Comparison of ENCODE assay signal across 8 cellular contexts in genomic region chr4:169272265-169272886, GRCh38. TPM values are rescaled to one million over a fixed set of nuclear protein-coding genes. Genes with fewer than 3 reads are reported as not detected.
A peak's percentile ranks its signal among the peaks of the same experiment; 100 is the strongest.
DNase-seq lines count a peak whose midpoint lies in the region; ATAC-seq and TF ChIP-seq lines count a peak whose summit lies in the region.

No MANE protein-coding gene starts in this region.

- peak overlapping the region; percentile 49 for H3K4me3 Mint-ChIP-seq in activated CD4-positive, alpha-beta T cell treated with anti-CD3 and anti-CD28 coated beads, Interleukin-2, amount 10 ng/mL, durations not matched to agents 7 days and 5 days

- no peak for TF ChIP-seq POLR2A in thyroid gland (IDR thresholded peaks at IDR 0.05)

- DNase-seq in activated CD4-positive, alpha-beta T cell treated with anti-CD3 and anti-CD28 coated beads, Interleukin-2, amount 10 ng/mL, durations not matched to agents 7 days and 5 days: no peak
- DNase-seq in activated CD4-positive, alpha-beta T cell treated with anti-CD3 and anti-CD28 coated beads for 1 hour: no peak
- DNase-seq in M059J (ENCODE audit: low read depth) (peak; percentile 57), epithelial cell of prostate (ENCODE audit: low read depth, low spot score) (no peak), thyroid gland (no peak), DMS 273 (lab: John Stamatoyannopoulos, UW; ENCODE audit: unreplicated experiment) (no peak), NCI-H446 treated with DMSO at 0.1 percent for 48 hours (lab: John Stamatoyannopoulos, UW) (no peak)

- no peaks in the 10 kb centered on the region for H3K27me3 ChIP-seq in thyroid gland

- H3K4me1 Mint-ChIP-seq in activated CD4-positive, alpha-beta T cell treated with anti-CD3 and anti-CD28 coated beads, Interleukin-2, amount 10 ng/mL, durations not matched to agents 7 days and 5 days: peaks cover 18% of the 10 kb centered on the region

- H3K4me1 ChIP-seq in thyroid gland: peaks cover 9 to 18% of the 10 kb centered on the region in 2 donors

- no peak overlapping the region for H3K27ac Mint-ChIP-seq in activated CD4-positive, alpha-beta T cell treated with anti-CD3 and anti-CD28 coated beads, Interleukin-2, amount 10 ng/mL, durations not matched to agents 7 days and 5 days

- H3K27me3 Mint-ChIP-seq in activated CD4-positive, alpha-beta T cell treated with anti-CD3 and anti-CD28 coated beads, Interleukin-2, amount 10 ng/mL, durations not matched to agents 7 days and 5 days: peaks cover 63% of the 10 kb centered on the region

- no peaks in the 10 kb centered on the region for H3K9me3 ChIP-seq in thyroid gland

- intact Hi-C loops in thyroid gland (cut with DNase I): no loop called here

- POLR2A ChIA-PET in activated CD4-positive, alpha-beta T cell treated with anti-CD3 and anti-CD28 coated beads, Interleukin-2, amount 10 ng/mL, durations not matched to agents 7 days and 5 days (lab: Charles Lee): interaction anchor here (0.7 kb wide), 1 partner anchor 544 kb away, joined by 3 read pairs; no protein-coding TSS in a partner anchor

- no peaks in the 10 kb centered on the region for H3K36me3 ChIP-seq in thyroid gland

- no peaks in the 10 kb centered on the region for H3K9me3 Mint-ChIP-seq in activated CD4-positive, alpha-beta T cell treated with anti-CD3 and anti-CD28 coated beads, Interleukin-2, amount 10 ng/mL, durations not matched to agents 7 days and 5 days

- CTCF ChIA-PET in activated CD4-positive, alpha-beta T cell treated with anti-CD3 and anti-CD28 coated beads, Interleukin-2, amount 10 ng/mL, durations not matched to agents 7 days and 5 days (lab: Charles Lee): interaction anchor here (0.6 kb wide), 1 partner anchor 138 kb away, joined by 3 read pairs; no protein-coding TSS in a partner anchor

- ATAC-seq in HG03108 (IDR thresholded peaks at IDR 0.05; ENCODE audit: unreplicated experiment): no peak

- 52 to 54% methylated on average over 3 of the region's 3 CpGs for WGBS in thyroid gland, 2 donors

- H3K27ac ChIP-seq in epithelial cell of prostate: peak overlapping the region; percentile 85
- peak overlapping the region in 2 of 3 donors; percentile 98 for H3K27ac ChIP-seq in thyroid gland

- no peak for TF ChIP-seq CTCF in thyroid gland (IDR thresholded peaks at IDR 0.05)

- no peaks in the 10 kb centered on the region for H3K36me3 Mint-ChIP-seq in activated CD4-positive, alpha-beta T cell treated with anti-CD3 and anti-CD28 coated beads, Interleukin-2, amount 10 ng/mL, durations not matched to agents 7 days and 5 days (ENCODE audit: low read depth)

- peak overlapping the region in 1 of 3 donors; percentile 96 for H3K4me3 ChIP-seq in thyroid gland (replicated peaks in 1 of 3)

RNA-seq across cellular contexts. Expression of gene SH3RF1, which starts 1.6 kb away (rescaled TPM):
- total RNA-seq in activated CD4-positive, alpha-beta T cell treated with anti-CD3 and anti-CD28 coated beads, Interleukin-2, amount 10 ng/mL, durations not matched to agents 7 days and 5 days: under 1 TPM; 0.17 TPM
- 5.0 and 7.9 TPM in 2 replicates for total RNA-seq in M059J (2014; rRNA removed; shearing (Covaris generic))
- total RNA-seq in thyroid gland: 10 to 100 TPM; 29.0 to 41.7 (median 32.5) TPM
